ENCODE assay signal across 1 cellular context in the genomic region with DNA sequence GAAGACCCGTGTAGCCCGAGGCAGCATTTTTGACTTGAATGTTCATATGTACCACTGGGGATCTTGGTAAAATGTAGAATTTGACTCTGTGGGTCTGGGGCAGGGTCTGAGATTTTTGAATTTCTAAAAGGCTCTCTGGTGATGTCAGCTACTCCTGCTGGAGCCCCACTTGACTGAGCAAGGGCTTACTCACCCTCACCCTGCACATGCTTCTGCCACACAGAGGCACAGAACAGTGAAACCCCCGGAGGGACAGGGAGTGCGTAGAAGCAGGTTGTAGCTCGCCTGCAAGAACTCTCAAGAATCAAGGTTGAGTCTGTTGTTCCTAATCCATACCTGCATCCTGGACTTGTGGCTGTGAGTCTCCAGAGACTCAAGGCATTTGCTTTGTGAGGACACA.
TF ChIP-seq lines count a peak whose summit lies in the region.

No MANE protein-coding gene starts in this region.

TF ChIP-seq in IMR-90, 13 proteins besides CTCF, POLR2A, EP300 and RAD21:
- TF ChIP-seq, protein P1, sequence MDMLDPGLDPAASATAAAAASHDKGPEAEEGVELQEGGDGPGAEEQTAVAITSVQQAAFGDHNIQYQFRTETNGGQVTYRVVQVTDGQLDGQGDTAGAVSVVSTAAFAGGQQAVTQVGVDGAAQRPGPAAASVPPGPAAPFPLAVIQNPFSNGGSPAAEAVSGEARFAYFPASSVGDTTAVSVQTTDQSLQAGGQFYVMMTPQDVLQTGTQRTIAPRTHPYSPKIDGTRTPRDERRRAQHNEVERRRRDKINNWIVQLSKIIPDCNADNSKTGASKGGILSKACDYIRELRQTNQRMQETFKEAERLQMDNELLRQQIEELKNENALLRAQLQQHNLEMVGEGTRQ (IDR thresholded peaks at IDR 0.05; ENCODE audit: low read depth, low read length): no peak
- TF ChIP-seq CEBPB (IDR thresholded peaks at IDR 0.05; ENCODE audit: low read depth, low read length): no peak
- no peak for TF ChIP-seq ELK1 (IDR thresholded peaks at IDR 0.05; ENCODE audit: borderline replicate concordance, low read depth, low read length)
- TF ChIP-seq MAFK (IDR thresholded peaks at IDR 0.05; ENCODE audit: low read depth, low read length): no peak
- no peak for TF ChIP-seq FOS (IDR thresholded peaks at IDR 0.05; ENCODE audit: low read depth, low read length)
- TF ChIP-seq MAZ (IDR thresholded peaks at IDR 0.05; ENCODE audit: borderline replicate concordance, low read depth, low read length): no peak
- TF ChIP-seq SMC3 (IDR thresholded peaks at IDR 0.05; ENCODE audit: low read depth, low read length): no peak
- no peak for TF ChIP-seq RFX5 (IDR thresholded peaks at IDR 0.05; ENCODE audit: low read depth, low read length)
- no peak for TF ChIP-seq RCOR1 (IDR thresholded peaks at IDR 0.05; ENCODE audit: insufficient replicate concordance, low read length)
- TF ChIP-seq MXI1 (IDR thresholded peaks at IDR 0.05; ENCODE audit: borderline replicate concordance, low read depth, low read length): no peak
- TF ChIP-seq NFE2L2 (IDR thresholded peaks at IDR 0.05; ENCODE audit: low read depth, low read length): no peak
- no peak for TF ChIP-seq CHD1 (IDR thresholded peaks at IDR 0.05; ENCODE audit: low read depth, low read length)
- no peak for TF ChIP-seq BHLHE40 (IDR thresholded peaks at IDR 0.05; ENCODE audit: low read depth, low read length)
